ENCODE assay signal across 19 cellular contexts in the genomic region with DNA sequence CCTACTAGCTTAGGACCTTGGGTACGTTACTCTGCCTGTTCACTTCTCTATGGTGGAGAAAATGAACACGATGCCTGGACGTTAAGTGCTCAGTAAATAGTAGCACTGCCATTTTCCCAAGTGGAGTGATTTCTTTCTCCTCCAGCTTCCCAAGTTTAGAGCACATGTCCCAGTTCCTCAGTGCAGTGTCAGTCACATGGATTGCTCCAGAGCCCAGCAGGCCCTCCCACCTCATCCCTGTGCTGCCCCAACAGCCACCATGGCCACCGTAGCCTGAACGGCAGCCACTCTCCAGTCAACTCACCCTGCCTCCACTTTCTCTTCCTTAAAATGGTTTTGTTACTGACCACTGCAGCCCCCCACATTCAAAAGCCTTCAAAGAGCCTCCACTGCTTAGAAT. TPM values are rescaled to one million over a fixed set of nuclear protein-coding genes. Genes with fewer than 3 reads are reported as not detected.
A peak's percentile ranks its signal among the peaks of the same experiment; 100 is the strongest.
DNase-seq lines count a peak whose midpoint lies in the region; ATAC-seq, FAIRE-seq and TF ChIP-seq lines count a peak whose summit lies in the region.
"Had no signal": no experiment of that assay in that cellular context is flagged by ENCODE, and none has a peak within 500 bp of the region (broad histone marks: within the 10 kb centered on the region; RNA-seq: fewer than 3 reads in every experiment).

No MANE protein-coding gene starts in this region.

- H3F3A ChIP-seq in neural cell (ENCODE audit: insufficient read depth, low read length, poor library complexity, severe bottlenecking) = peaks cover 6% of the 10 kb centered on the region

- H3K9me3 ChIP-seq in HepG2 (ENCODE audit: low read length) (no peaks in the 10 kb centered on the region), right lobe of liver (no peaks in the 10 kb centered on the region), K562 (replicated peaks; ENCODE audit: control insufficient read depth, insufficient read depth, low read depth, low read length) (no peaks in the 10 kb centered on the region), neural cell (ENCODE audit: low read length) (no peaks in the 10 kb centered on the region)
- H3K9me3 ChIP-seq: heart right ventricle had no signal

- CTCF ChIA-PET in HepG2 (lab: Yijun Ruan, JAX; ENCODE audit: low intra/inter-chr PET ratio, low total read pairs) = no interaction called here
- CTCF ChIA-PET in K562 (lab: Yijun Ruan, JAX; ENCODE audit: low intra/inter-chr PET ratio) = interaction anchor here (0.6 to 4.3 kb wide), 2 partner anchors 60 to 101 kb away, joined by 3 to 120 read pairs; a partner anchor contains a TSS

- TF ChIP-seq CTCF in HepG2 (CRISPR knock-in tag; IDR thresholded peaks at IDR 0.05) (no peak), right lobe of liver (IDR thresholded peaks at IDR 0.05) (no peak), K562 (IDR thresholded peaks at IDR 0.05 in 2 of 3, conservative IDR thresholded peaks at IDR 0.05 in 1 of 3; ENCODE audit: insufficient read depth in 2 of 3, low read depth in 1 of 3, low read length in 3 of 3) (no peak), neural cell (IDR thresholded peaks at IDR 0.05; ENCODE audit: poor library complexity, severe bottlenecking) (no peak)

- intact Hi-C loops in HepG2 (cut with micrococcal nuclease; ENCODE audit: unreplicated experiment) = no loop called here
- intact Hi-C loops in right lobe of liver (cut with DNase I) = loop anchor here (5.0 kb wide), 2 partner anchors 100 to 105 kb away; a partner anchor contains a TSS
- intact Hi-C loops in K562 (cut with micrococcal nuclease) = loop anchor here (5.0 kb wide), 1 partner anchor 250 kb away; no protein-coding TSS in a partner anchor

- FAIRE-seq in HepG2 (lab: Jason Lieb, UNC) (no peak), K562 (lab: Jason Lieb, UNC) (no peak)

- H3K4me3 ChIP-seq in HepG2 (replicated peaks in 1 of 3; ENCODE audit: insufficient read depth in 1 of 3, low read depth in 2 of 3, low read length in 3 of 3) = no peak overlapping the region
- H3K4me3 ChIP-seq in right lobe of liver = no peak overlapping the region
- no peak overlapping the region for H3K4me3 ChIP-seq in K562
- H3K4me3 ChIP-seq in neural cell (ENCODE audit: low read length) = peak overlapping the region; percentile 90
- H3K4me3 ChIP-seq: coronary artery, heart right ventricle, smooth muscle cell had no signal

- WGBS in HepG2 (ENCODE audit: low lambda C conversion rate) = 98% methylated on average over 5 of the region's 5 CpGs
- 90% methylated on average over 2 of the region's 5 CpGs for WGBS in right lobe of liver (ENCODE audit: insufficient coverage, low coverage, low lambda C conversion rate, missing lambda C conversion rate)
- WGBS in K562 (ENCODE audit: insufficient coverage, low coverage, missing lambda C conversion rate) = 76% methylated on average over 5 of the region's 5 CpGs

- no peak overlapping the region for H3K4me2 ChIP-seq in HepG2 (ENCODE audit: low read depth, low read length)
- H3K4me2 ChIP-seq in K562 (ENCODE audit: insufficient read depth, low read length) = no peak overlapping the region
- H3K4me2 ChIP-seq in neural cell (ENCODE audit: low read length) = no peak overlapping the region
- H3K4me2 ChIP-seq: smooth muscle cell had no signal

- no peak for TF ChIP-seq EP300 in HepG2 (IDR thresholded peaks at IDR 0.05; ENCODE audit: low read depth in 2 of 2, low read length in 2 of 2)
- TF ChIP-seq EP300 in HepG2 (CRISPR knock-in tag; IDR thresholded peaks at IDR 0.05; ENCODE audit: borderline replicate concordance) = no peak
- no peak for TF ChIP-seq EP300 in K562 (IDR thresholded peaks at IDR 0.05; ENCODE audit: low read length)
- no peak for TF ChIP-seq EP300 in neural cell (conservative IDR thresholded peaks at IDR 0.05; ENCODE audit: poor library complexity, severe bottlenecking)

- no peaks in the 10 kb centered on the region for H3K27me3 ChIP-seq in HepG2 (ENCODE audit: control insufficient read depth in 1 of 2, insufficient read depth in 2 of 2, low read length in 2 of 2)
- no peaks in the 10 kb centered on the region for H3K27me3 ChIP-seq in right lobe of liver
- H3K27me3 ChIP-seq in K562 (ENCODE audit: control insufficient read depth in 2 of 2, insufficient read depth in 2 of 2, low read length in 2 of 2) = no peaks in the 10 kb centered on the region
- no peaks in the 10 kb centered on the region for H3K27me3 ChIP-seq in neural cell (ENCODE audit: insufficient read depth, low read depth, low read length)
- H3K27me3 ChIP-seq: heart right ventricle had no signal

- no TSS peak for BruUV-seq in HepG2 (replicated peaks; lab: Mats Ljungman, UMichigan)
- BruUV-seq in K562 (replicated peaks; lab: Mats Ljungman, UMichigan) = no TSS peak

- ATAC-seq in HepG2 = no peak
- ATAC-seq in right lobe of liver = no peak
- peak; percentile 20 for ATAC-seq in K562
- no peak for ATAC-seq in HG03565 (IDR thresholded peaks at IDR 0.05; ENCODE audit: unreplicated experiment)
- ATAC-seq in HG02970 (IDR thresholded peaks at IDR 0.05; ENCODE audit: low FRiP score, unreplicated experiment) = no peak
- ATAC-seq in HG03342 (IDR thresholded peaks at IDR 0.05; ENCODE audit: unreplicated experiment) = no peak
- ATAC-seq: activated CD8-positive, alpha-beta T cell treated with anti-CD3 and anti-CD28 coated beads for 36 hours; activated T-cell treated with anti-CD3 and anti-CD28 coated beads, Interleukin-2, amount 50 U/mL, for 4 hours; heart right ventricle; naive thymus-derived CD4-positive, alpha-beta T cell; Right ventricle myocardium inferior had no signal

- H3K4me1 ChIP-seq in HepG2 (ENCODE audit: insufficient read depth, low read length) (peaks cover 10% of the 10 kb centered on the region), right lobe of liver (peaks cover 0 to 5% (median under 1%) of the 10 kb centered on the region in 4 donors), K562 (replicated peaks in 1 of 2; ENCODE audit: control insufficient read depth in 2 of 2, insufficient read depth in 2 of 2, low read length in 2 of 2) (peaks cover 8 to 10% of the 10 kb centered on the region in 2 experiments)

- in situ Hi-C loops in HepG2 (cut with HindIII; ENCODE audit: extremely low pct_ligation_motif_present, low pct_unique_long_range_greater_than_20kb) (loop anchor here (5.0 to 10.0 kb wide), 2 partner anchors 100 to 267 kb away; a partner anchor contains a TSS), K562 (cut with MboI) (loop anchor here (5.0 kb wide), 2 partner anchors 100 to 250 kb away; a partner anchor contains a TSS)

- H4K20me1 ChIP-seq in HepG2 (ENCODE audit: insufficient read depth, low read length) = no peaks in the 10 kb centered on the region
- H4K20me1 ChIP-seq in K562 (replicated peaks; ENCODE audit: control insufficient read depth, insufficient read depth, low read length) = peaks cover 14% of the 10 kb centered on the region; the same call in 1 of the 2 replicates
- peaks cover 47% of the 10 kb centered on the region for H4K20me1 ChIP-seq in neural cell (ENCODE audit: insufficient read depth)

- TF ChIP-seq POLR2A in HepG2 (IDR thresholded peaks at IDR 0.05; ENCODE audit: insufficient read depth in 1 of 2, low read depth in 2 of 2, low read length in 2 of 2) (no peak), right lobe of liver (IDR thresholded peaks at IDR 0.05) (no peak), K562 (conservative IDR thresholded peaks at IDR 0.05) (peak; percentile 44; the same call in 1 of the 2 replicates)

- H3K9ac ChIP-seq in HepG2 (ENCODE audit: insufficient read depth, low read depth, low read length) = no peak overlapping the region
- H3K9ac ChIP-seq in K562 (ENCODE audit: insufficient read depth in 1 of 2, low read depth in 2 of 2, low read length in 2 of 2) = no peak overlapping the region
- no peak overlapping the region for H3K9ac ChIP-seq in neural cell (ENCODE audit: low read length)

- TF ChIP-seq RAD21 in HepG2 (CRISPR knock-in tag; IDR thresholded peaks at IDR 0.05) (no peak), K562 (CRISPR knock-in tag; conservative IDR thresholded peaks at IDR 0.05 in 1 of 2, IDR thresholded peaks at IDR 0.05 in 1 of 2) (no peak), neural cell (conservative IDR thresholded peaks at IDR 0.05) (no peak)

- peaks cover 11% of the 10 kb centered on the region for H3K79me2 ChIP-seq in HepG2 (ENCODE audit: insufficient read depth, low read length)
- H3K79me2 ChIP-seq in K562 (ENCODE audit: control insufficient read depth, insufficient read depth, low read length) = peaks cover 29% of the 10 kb centered on the region
- H3K79me2 ChIP-seq in neural cell (replicated peaks; ENCODE audit: insufficient read depth, low read length) = peaks cover 62% of the 10 kb centered on the region

- no peak for DNase-seq in HepG2 (ENCODE audit: low spot score)
- DNase-seq in right lobe of liver = no peak
- no peak for DNase-seq in K562 (ENCODE audit: extremely low read depth in 1 of 4, low spot score in 3 of 4)
- no peak for DNase-seq in cerebellum (ENCODE audit: low spot score)
- DNase-seq: activated CD8-positive, alpha-beta T cell treated with anti-CD3 and anti-CD28 coated beads for 36 hours; activated T-cell treated with anti-CD3 and anti-CD28 coated beads, Interleukin-2, amount 50 U/mL, for 4 hours; CD4-positive, alpha-beta memory T cell; heart right ventricle; KBM-7; naive thymus-derived CD4-positive, alpha-beta T cell; NCI-H446; stimulated activated CD4-positive, alpha-beta T cell treated with anti-CD3 and anti-CD28 coated beads, Interleukin-4, amount 100 ng/mL, for 24 hours had no signal

- no peak overlapping the region for H2AFZ ChIP-seq in HepG2 (ENCODE audit: low read length)
- no peak overlapping the region for H2AFZ ChIP-seq in K562 (ENCODE audit: low read depth, low read length)
- no peak overlapping the region for H2AFZ ChIP-seq in neural cell (ENCODE audit: low read depth, low read length)

- no peaks in the 10 kb centered on the region for H3K9me2 ChIP-seq in neural cell (ENCODE audit: insufficient read depth, low read length)

- POLR2A ChIA-PET in HepG2 (lab: Yijun Ruan, JAX) (no interaction called here), K562 (lab: Yijun Ruan, JAX) (interaction anchor here (0.6 to 7.6 kb wide), 17 partner anchors 10 to 522 kb away, joined by 3 to 89 read pairs (median 4); a partner anchor contains a TSS)

- peaks cover 4% of the 10 kb centered on the region for H3K9me1 ChIP-seq in K562 (ENCODE audit: control insufficient read depth, insufficient read depth, low read length)

- H3K27ac ChIP-seq in HepG2 (ENCODE audit: extremely low read length, insufficient read depth, low read length) (no peak overlapping the region), right lobe of liver (no peak overlapping the region), K562 (ENCODE audit: extremely low read depth, low read depth, low read length) (no peak overlapping the region), neural cell (ENCODE audit: low read length) (no peak overlapping the region)
- H3K27ac ChIP-seq: coronary artery, heart right ventricle had no signal

- H3K36me3 ChIP-seq in HepG2 (replicated peaks in 1 of 2; ENCODE audit: control insufficient read depth in 1 of 2, insufficient read depth in 2 of 2, low read length in 2 of 2) = peaks cover 4 to 46% of the 10 kb centered on the region in 2 experiments
- no peaks in the 10 kb centered on the region for H3K36me3 ChIP-seq in right lobe of liver
- peaks cover 85% of the 10 kb centered on the region for H3K36me3 ChIP-seq in K562 (ENCODE audit: control insufficient read depth, insufficient read depth, low read length)
- peaks cover 25% of the 10 kb centered on the region for H3K36me3 ChIP-seq in neural cell (ENCODE audit: insufficient read depth, low read length)

RNA-seq across cellular contexts. Expression of a gene that starts 8.5 kb away (rescaled TPM):
- 409 and 618 TPM in 2 replicates for total RNA-seq in HepG2 (2016; rRNA removed; fragmentation: Illumina TruSeq; extraction: Trizol)
- total RNA-seq in HepG2 (2016; cell fraction: cytosol; rRNA removed; fragmentation: Illumina TruSeq; extraction: Trizol; ENCODE audit: low read depth) = 56.4 and 56.9 TPM in 2 replicates
- 416 and 627 TPM in 2 replicates for total RNA-seq in HepG2 (2016; cell fraction: insoluble cytoplasmic fraction; rRNA removed; fragmentation: Illumina TruSeq; extraction: Trizol)
- 77.5 and 91.5 TPM in 2 replicates for total RNA-seq in HepG2 (2016; cell fraction: membrane; rRNA removed; fragmentation: Illumina TruSeq; extraction: Trizol)
- 147 and 152 TPM in 2 replicates for total RNA-seq in HepG2 (2016; cell fraction: nucleus; rRNA removed; fragmentation: Illumina TruSeq; extraction: Trizol)
- polyA plus RNA-seq in HepG2 (2011; rRNA removed) = 27.3 and 45.9 TPM in 2 replicates
- 14.4 and 19.7 TPM in 2 replicates for polyA plus RNA-seq in HepG2 (2011; cell fraction: cytosol; rRNA removed)
- polyA plus RNA-seq in HepG2 (2011; cell fraction: nucleus; rRNA removed) = 19.5 and 20.7 TPM in 2 replicates
- polyA plus RNA-seq in HepG2 (2012) = 58.4 and 155 TPM in 2 replicates
- polyA plus RNA-seq in HepG2 (2016; cell fraction: cytosol; fragmentation: Illumina TruSeq; extraction: Trizol; ENCODE audit: low read depth) = 80.3 and 82.5 TPM in 2 replicates
- 774 and 823 TPM in 2 replicates for polyA plus RNA-seq in HepG2 (2016; cell fraction: insoluble cytoplasmic fraction; fragmentation: Illumina TruSeq; extraction: Trizol; ENCODE audit: low read depth)
- 86.8 and 89.3 TPM in 2 replicates for polyA plus RNA-seq in HepG2 (2016; cell fraction: membrane; fragmentation: Illumina TruSeq; extraction: Trizol; ENCODE audit: low read depth)
- polyA plus RNA-seq in HepG2 (2016; cell fraction: nucleus; fragmentation: Illumina TruSeq; extraction: Trizol; ENCODE audit: insufficient read depth, low read depth) = 316 and 323 TPM in 2 replicates
- 11.3 and 32.5 TPM in 2 replicates for polyA minus RNA-seq in HepG2 (2011; rRNA and poly(A)+ RNA removed; ENCODE audit: low replicate concordance)
- polyA minus RNA-seq in HepG2 (2011; cell fraction: cytosol; rRNA and poly(A)+ RNA removed) = 18.3 and 20.7 TPM in 2 replicates
- 22.0 and 32.7 TPM in 2 replicates for polyA minus RNA-seq in HepG2 (2011; cell fraction: nucleus; rRNA and poly(A)+ RNA removed)
- total RNA-seq in right lobe of liver = 10 to 100 TPM in 1 of 6 experiments, 1 to 10 TPM in 5; 2.1 to 11.7 (median 6.8) TPM
- total RNA-seq in K562 (2011; cell fraction: chromatin; rRNA removed; ENCODE audit: low replicate concordance) = 79.1 and 202 TPM in 2 replicates
- 64.9 and 72.4 TPM in 2 replicates for total RNA-seq in K562 (2011; cell fraction: nucleolus; rRNA removed)
- 144 and 204 TPM in 2 replicates for total RNA-seq in K562 (2011; cell fraction: nucleoplasm; rRNA removed)
- 717 and 838 TPM in 2 replicates for total RNA-seq in K562 (2014; rRNA removed)
- 432 and 614 TPM in 2 replicates for total RNA-seq in K562 (2014; rRNA removed; fragmentation: Illumina TruSeq; extraction: Trizol)
- 534 and 557 TPM in 2 replicates for total RNA-seq in K562 (2015; rRNA removed; fragmentation: Illumina TruSeq; extraction: Trizol)
- 595 and 622 TPM in 2 replicates for total RNA-seq in K562 (2021)
- 269 and 330 TPM in 2 replicates for polyA plus RNA-seq in K562 (2011; rRNA removed)
- 40.0 and 111 TPM in 2 replicates for polyA plus RNA-seq in K562 (2011; cell fraction: cytosol; rRNA removed)
- 108 and 181 TPM in 2 replicates for polyA plus RNA-seq in K562 (2011; cell fraction: nucleus; rRNA removed)
- 743 and 1,035 TPM in 2 replicates for polyA plus RNA-seq in K562 (2012)
- 1,051 and 1,453 TPM in 2 replicates for polyA plus RNA-seq in K562 (2014; fragmentation: Illumina TruSeq; extraction: Trizol)
- polyA plus RNA-seq in K562 (2014; fragmentation: Nextera tagmentation; extraction: Ambion mirVana) = 1,000 to 10,000 TPM; 2,090 to 2,153 TPM
- 481 and 592 TPM in 2 replicates for polyA plus RNA-seq in K562 (2014; rRNA removed)
- polyA minus RNA-seq in K562 (2011; rRNA and poly(A)+ RNA removed) = 67.2 and 95.3 TPM in 2 replicates
- polyA minus RNA-seq in K562 (2011; cell fraction: cytosol; rRNA and poly(A)+ RNA removed) = 80.8 and 100 TPM in 2 replicates
- polyA minus RNA-seq in K562 (2011; cell fraction: nucleus; rRNA and poly(A)+ RNA removed) = 35.7 and 84.1 TPM in 2 replicates
- 1,834 and 1,950 TPM in 2 replicates for polyA plus RNA-seq in neural cell
- polyA minus RNA-seq in neural cell = 377 and 462 TPM in 2 replicates
- total RNA-seq in cerebellum = 281 TPM

RNA-seq across cellular contexts. Expression of a gene that starts 22.2 kb away (rescaled TPM):
- total RNA-seq in HepG2 (2016; rRNA removed; fragmentation: Illumina TruSeq; extraction: Trizol) (6.0 and 13.2 TPM in 2 replicates), right lobe of liver (1 to 10 TPM in 5 of 6 experiments, under 1 TPM in 1; 0.74 to 4.8 (median 2.4) TPM), K562 (2014; rRNA removed) (2.4 and 3.3 TPM in 2 replicates), K562 (2014; rRNA removed; fragmentation: Illumina TruSeq; extraction: Trizol) (2.0 and 2.4 TPM in 2 replicates), K562 (2015; rRNA removed; fragmentation: Illumina TruSeq; extraction: Trizol) (2.5 and 2.6 TPM in 2 replicates), K562 (2021) (4.0 and 4.4 TPM in 2 replicates), cerebellum (6.4 TPM)
- total RNA-seq in HepG2 (2016; cell fraction: cytosol; rRNA removed; fragmentation: Illumina TruSeq; extraction: Trizol; ENCODE audit: low read depth) = 4.1 and 4.7 TPM in 2 replicates
- total RNA-seq in HepG2 (2016; cell fraction: insoluble cytoplasmic fraction; rRNA removed; fragmentation: Illumina TruSeq; extraction: Trizol) = 6.2 and 13.0 TPM in 2 replicates
- total RNA-seq in HepG2 (2016; cell fraction: membrane; rRNA removed; fragmentation: Illumina TruSeq; extraction: Trizol) = 10.2 and 10.4 TPM in 2 replicates
- 8.2 and 9.4 TPM in 2 replicates for total RNA-seq in HepG2 (2016; cell fraction: nucleus; rRNA removed; fragmentation: Illumina TruSeq; extraction: Trizol)
- polyA plus RNA-seq in HepG2 (2011; rRNA removed) (16.6 and 20.2 TPM in 2 replicates), K562 (2011; rRNA removed) (5.2 and 5.4 TPM in 2 replicates), K562 (2014; fragmentation: Illumina TruSeq; extraction: Trizol) (2.9 and 3.3 TPM in 2 replicates), K562 (2014; fragmentation: Nextera tagmentation; extraction: Ambion mirVana) (1 to 10 TPM; 1.1 to 1.2 TPM), K562 (2014; rRNA removed) (2.7 and 3.0 TPM in 2 replicates), neural cell (2.9 and 4.1 TPM in 2 replicates)
- 19.1 and 22.5 TPM in 2 replicates for polyA plus RNA-seq in HepG2 (2011; cell fraction: cytosol; rRNA removed)
- 17.0 and 18.5 TPM in 2 replicates for polyA plus RNA-seq in HepG2 (2011; cell fraction: nucleus; rRNA removed)
- 13.9 and 14.2 TPM in 2 replicates for polyA plus RNA-seq in HepG2 (2012)
- polyA plus RNA-seq in HepG2 (2016; cell fraction: cytosol; fragmentation: Illumina TruSeq; extraction: Trizol; ENCODE audit: low read depth) = 2.4 TPM in 2 replicates
- 4.5 and 5.3 TPM in 2 replicates for polyA plus RNA-seq in HepG2 (2016; cell fraction: insoluble cytoplasmic fraction; fragmentation: Illumina TruSeq; extraction: Trizol; ENCODE audit: low read depth)
- polyA plus RNA-seq in HepG2 (2016; cell fraction: membrane; fragmentation: Illumina TruSeq; extraction: Trizol; ENCODE audit: low read depth) = 5.2 and 5.6 TPM in 2 replicates
- 19.6 and 20.2 TPM in 2 replicates for polyA plus RNA-seq in HepG2 (2016; cell fraction: nucleus; fragmentation: Illumina TruSeq; extraction: Trizol; ENCODE audit: insufficient read depth, low read depth)
- 21.8 and 127 TPM in 2 replicates for polyA minus RNA-seq in HepG2 (2011; rRNA and poly(A)+ RNA removed; ENCODE audit: low replicate concordance)
- 28.0 and 29.7 TPM in 2 replicates for polyA minus RNA-seq in HepG2 (2011; cell fraction: cytosol; rRNA and poly(A)+ RNA removed)
- 6.8 and 10.7 TPM in 2 replicates for polyA minus RNA-seq in HepG2 (2011; cell fraction: nucleus; rRNA and poly(A)+ RNA removed)
- 9.3 and 18.9 TPM in 2 replicates for total RNA-seq in K562 (2011; cell fraction: chromatin; rRNA removed; ENCODE audit: low replicate concordance)
- 15.7 and 18.8 TPM in 2 replicates for total RNA-seq in K562 (2011; cell fraction: nucleolus; rRNA removed)
- total RNA-seq in K562 (2011; cell fraction: nucleoplasm; rRNA removed) = 13.9 and 16.4 TPM in 2 replicates
- polyA plus RNA-seq in K562 (2011; cell fraction: cytosol; rRNA removed) = 8.8 and 14.1 TPM in 2 replicates
- polyA plus RNA-seq in K562 (2011; cell fraction: nucleus; rRNA removed) = 5.8 and 7.4 TPM in 2 replicates
- polyA plus RNA-seq in K562 (2012) = 4.5 and 6.9 TPM in 2 replicates
- polyA minus RNA-seq in K562 (2011; rRNA and poly(A)+ RNA removed) = 5.5 and 8.5 TPM in 2 replicates
- 7.4 and 8.5 TPM in 2 replicates for polyA minus RNA-seq in K562 (2011; cell fraction: cytosol; rRNA and poly(A)+ RNA removed)
- 2.0 and 2.4 TPM in 2 replicates for polyA minus RNA-seq in K562 (2011; cell fraction: nucleus; rRNA and poly(A)+ RNA removed)
- 4.6 and 4.9 TPM in 2 replicates for polyA minus RNA-seq in neural cell

RNA-seq across cellular contexts. Expression of a gene that starts 38.5 kb away (rescaled TPM):
- total RNA-seq in HepG2 (2016; rRNA removed; fragmentation: Illumina TruSeq; extraction: Trizol) (12.3 and 12.8 TPM in 2 replicates), right lobe of liver (under 1 TPM in 2 of 6 experiments, not detected in 4; 0.43 to 0.56 TPM), K562 (2014; rRNA removed) (46.4 and 51.4 TPM in 2 replicates), K562 (2014; rRNA removed; fragmentation: Illumina TruSeq; extraction: Trizol) (47.1 and 55.0 TPM in 2 replicates), K562 (2015; rRNA removed; fragmentation: Illumina TruSeq; extraction: Trizol) (40.5 and 41.4 TPM in 2 replicates), K562 (2021) (30.9 and 31.7 TPM in 2 replicates), cerebellum (1.9 TPM)
- total RNA-seq in HepG2 (2016; cell fraction: cytosol; rRNA removed; fragmentation: Illumina TruSeq; extraction: Trizol; ENCODE audit: low read depth) = 5.7 TPM in 2 replicates
- 12.6 and 14.1 TPM in 2 replicates for total RNA-seq in HepG2 (2016; cell fraction: insoluble cytoplasmic fraction; rRNA removed; fragmentation: Illumina TruSeq; extraction: Trizol)
- total RNA-seq in HepG2 (2016; cell fraction: membrane; rRNA removed; fragmentation: Illumina TruSeq; extraction: Trizol) = 10.9 and 11.6 TPM in 2 replicates
- 10.2 and 12.0 TPM in 2 replicates for total RNA-seq in HepG2 (2016; cell fraction: nucleus; rRNA removed; fragmentation: Illumina TruSeq; extraction: Trizol)
- polyA plus RNA-seq in HepG2 (2011; rRNA removed) (2.4 and 3.8 TPM in 2 replicates), K562 (2011; rRNA removed) (45.0 and 48.8 TPM in 2 replicates), K562 (2014; fragmentation: Illumina TruSeq; extraction: Trizol) (48.8 and 50.0 TPM in 2 replicates), K562 (2014; fragmentation: Nextera tagmentation; extraction: Ambion mirVana) (10 to 100 TPM; 12.1 to 15.2 TPM), K562 (2014; rRNA removed) (52.3 and 53.8 TPM in 2 replicates), neural cell (0.48 TPM in 1 of 2 replicates, not detected in the other)
- polyA plus RNA-seq in HepG2 (2011; cell fraction: cytosol; rRNA removed) = 2.0 and 2.5 TPM in 2 replicates
- polyA plus RNA-seq in HepG2 (2011; cell fraction: nucleus; rRNA removed) = 2.3 TPM in 2 replicates
- polyA plus RNA-seq in HepG2 (2012) = 1.4 and 2.3 TPM in 2 replicates
- polyA plus RNA-seq in HepG2 (2016; cell fraction: cytosol; fragmentation: Illumina TruSeq; extraction: Trizol; ENCODE audit: low read depth) = 2.5 and 3.0 TPM in 2 replicates
- polyA plus RNA-seq in HepG2 (2016; cell fraction: insoluble cytoplasmic fraction; fragmentation: Illumina TruSeq; extraction: Trizol; ENCODE audit: low read depth) = 12.7 and 13.5 TPM in 2 replicates
- polyA plus RNA-seq in HepG2 (2016; cell fraction: membrane; fragmentation: Illumina TruSeq; extraction: Trizol; ENCODE audit: low read depth) = 4.7 and 4.8 TPM in 2 replicates
- 7.1 and 8.3 TPM in 2 replicates for polyA plus RNA-seq in HepG2 (2016; cell fraction: nucleus; fragmentation: Illumina TruSeq; extraction: Trizol; ENCODE audit: insufficient read depth, low read depth)
- polyA minus RNA-seq in HepG2 (2011; rRNA and poly(A)+ RNA removed; ENCODE audit: low replicate concordance) = 4.6 and 20.8 TPM in 2 replicates
- polyA minus RNA-seq in HepG2 (2011; cell fraction: cytosol; rRNA and poly(A)+ RNA removed) = 2.7 and 3.9 TPM in 2 replicates
- 5.7 and 7.3 TPM in 2 replicates for polyA minus RNA-seq in HepG2 (2011; cell fraction: nucleus; rRNA and poly(A)+ RNA removed)
- 50.6 and 72.2 TPM in 2 replicates for total RNA-seq in K562 (2011; cell fraction: chromatin; rRNA removed; ENCODE audit: low replicate concordance)
- 35.2 and 36.8 TPM in 2 replicates for total RNA-seq in K562 (2011; cell fraction: nucleolus; rRNA removed)
- total RNA-seq in K562 (2011; cell fraction: nucleoplasm; rRNA removed) = 48.3 and 56.9 TPM in 2 replicates
- 26.1 and 34.8 TPM in 2 replicates for polyA plus RNA-seq in K562 (2011; cell fraction: cytosol; rRNA removed)
- 23.2 and 23.3 TPM in 2 replicates for polyA plus RNA-seq in K562 (2011; cell fraction: nucleus; rRNA removed)
- 18.8 and 21.2 TPM in 2 replicates for polyA plus RNA-seq in K562 (2012)
- 37.1 and 45.0 TPM in 2 replicates for polyA minus RNA-seq in K562 (2011; rRNA and poly(A)+ RNA removed)
- polyA minus RNA-seq in K562 (2011; cell fraction: cytosol; rRNA and poly(A)+ RNA removed) = 10.0 and 14.8 TPM in 2 replicates
- 18.4 and 30.3 TPM in 2 replicates for polyA minus RNA-seq in K562 (2011; cell fraction: nucleus; rRNA and poly(A)+ RNA removed)
- polyA minus RNA-seq in neural cell = 0.58 TPM in 1 of 2 replicates, not detected in the other
- total RNA-seq: CD4-positive, alpha-beta memory T cell; Right ventricle myocardium inferior had no signal
- polyA plus RNA-seq: CD4-positive, alpha-beta memory T cell; naive thymus-derived CD4-positive, alpha-beta T cell had no signal

Comparison
In these comparisons a context has a peak if more than half of its experiments do, and no peak if none do; other contexts are left out.
1. RNA of a gene that starts 8.5 kb away (total RNA-seq): 64.9 to 838 TPM in K562, 56.4 to 627 TPM in HepG2 and 281 TPM in cerebellum (single experiment); 2.1 to 11.7 TPM in right lobe of liver; every median in the first group is over 4 times any median in the second.